In the genomic region with DNA sequence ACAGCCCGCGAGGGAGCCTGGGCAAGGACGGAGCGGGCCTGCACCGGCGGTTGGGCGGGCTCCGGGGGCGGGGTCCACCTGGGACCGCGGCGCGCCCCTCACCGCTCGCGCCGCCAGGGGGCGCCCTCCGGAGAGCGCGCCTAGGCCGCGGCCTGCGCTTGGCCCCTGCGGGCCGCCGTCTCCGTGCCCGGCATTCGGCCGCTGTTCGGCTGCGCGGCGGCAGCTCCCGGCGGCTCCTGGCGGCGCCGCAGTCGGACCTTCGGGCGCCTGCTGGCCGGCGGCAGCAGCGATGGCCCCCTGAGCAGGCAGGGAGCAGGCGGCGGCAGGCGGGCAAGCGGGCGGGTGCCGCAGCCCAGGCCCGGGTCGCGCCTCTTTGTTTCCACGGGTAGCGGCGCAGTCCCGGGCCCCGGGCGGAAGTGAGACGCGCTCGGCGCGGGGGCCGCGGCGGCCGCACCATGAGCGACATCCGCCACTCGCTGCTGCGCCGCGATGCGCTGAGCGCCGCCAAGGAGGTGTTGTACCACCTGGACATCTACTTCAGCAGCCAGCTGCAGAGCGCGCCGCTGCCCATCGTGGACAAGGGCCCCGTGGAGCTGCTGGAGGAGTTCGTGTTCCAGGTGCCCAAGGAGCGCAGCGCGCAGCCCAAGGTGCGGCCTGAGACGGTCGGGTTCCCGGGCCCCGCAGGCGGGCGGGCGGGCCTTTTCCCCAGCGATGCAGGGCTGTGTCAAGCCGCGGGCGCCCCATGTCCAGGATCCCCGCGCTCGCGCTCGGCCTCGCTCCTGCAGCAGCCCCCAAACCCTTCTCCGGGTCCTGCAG, we compare ENCODE assay signal across 8 cellular contexts. TPM values are rescaled to one million over a fixed set of nuclear protein-coding genes. Genes with fewer than 3 reads are reported as not detected.
A peak's percentile ranks its signal among the peaks of the same experiment; 100 is the strongest.
DNase-seq lines count a peak whose midpoint lies in the region; ATAC-seq and TF ChIP-seq lines count a peak whose summit lies in the region.

A gene (plus strand): TSS at position 193 of the 816 bp plus-strand sequence. CDS start 263 bp downstream, at position 456.

- no peaks in the 10 kb centered on the region for H3K27me3 ChIP-seq in KMS-11 (ENCODE audit: insufficient read depth, low read depth)
- no peaks in the 10 kb centered on the region for H3K27me3 ChIP-seq in SJSA1 (replicated peaks)
- no peaks in the 10 kb centered on the region for H3K27me3 ChIP-seq in gastroesophageal sphincter
- H3K27me3 ChIP-seq in suprapubic skin, result no peaks in the 10 kb centered on the region

- TF ChIP-seq CTCF in KMS-11 (conservative IDR thresholded peaks at IDR 0.05; ENCODE audit: low read depth, low read length) (no peak), gastroesophageal sphincter (IDR thresholded peaks at IDR 0.05) (peak in 3 of 4 experiments; percentile 84 to 95 (median 95)), suprapubic skin (IDR thresholded peaks at IDR 0.05) (peak; percentile 85 to 91)

- H3K36me3 ChIP-seq in KMS-11 (ENCODE audit: insufficient read depth), result peaks cover 4% of the 10 kb centered on the region; the same call in 1 of the 2 replicates
- H3K36me3 ChIP-seq in SJSA1, result peaks cover 45% of the 10 kb centered on the region
- H3K36me3 ChIP-seq in gastroesophageal sphincter, result peaks cover 0 to 79% of the 10 kb centered on the region in 2 donors
- peaks cover 32% of the 10 kb centered on the region for H3K36me3 ChIP-seq in suprapubic skin

- H3K79me2 ChIP-seq in KMS-11 (ENCODE audit: insufficient read depth, low read depth), result peaks cover 16% of the 10 kb centered on the region

- 0 to 8% methylated on average over 2 of the region's 107 CpGs for WGBS in gastroesophageal sphincter (ENCODE audit: low coverage in 1 of 2), 2 donors
- under 1% methylated on average over 29 of the region's 107 CpGs for WGBS in suprapubic skin

- peak within 1 kb of the TSS; percentile 35 for H3K9ac ChIP-seq in KMS-11

- DNase-seq in GDM1 (lab: John Stamatoyannopoulos, UW) (peak; percentile 80), SJSA1 (ENCODE audit: low read depth in 1 of 2, low spot score in 2 of 2) (peak; percentile 68 to 75), occipital lobe (lab: John Stamatoyannopoulos, UW) (peak; percentile 64), suprapubic skin (ENCODE audit: low spot score in 2 of 2) (peak; percentile 71 to 85)
- DNase-seq in activated naive CD4-positive, alpha-beta T cell (lab: John Stamatoyannopoulos, UW), result peak; percentile 59 to 81 (median 65)

- TF ChIP-seq EP300 in gastroesophageal sphincter (IDR thresholded peaks at IDR 0.05), result no peak
- no peak for TF ChIP-seq EP300 in suprapubic skin (IDR thresholded peaks at IDR 0.05)

- peak within 1 kb of the TSS; percentile 68 for H3K4me2 ChIP-seq in KMS-11

- H3K4me1 ChIP-seq in KMS-11 (ENCODE audit: low read depth, poor library complexity, severe bottlenecking) (peaks cover 14% of the 10 kb centered on the region), SJSA1 (replicated peaks) (peaks cover 13% of the 10 kb centered on the region), gastroesophageal sphincter (peaks cover 0 to 24% (median 18%) of the 10 kb centered on the region in 3 donors), suprapubic skin (peaks cover 16% of the 10 kb centered on the region)

- TF ChIP-seq POLR2A in gastroesophageal sphincter (IDR thresholded peaks at IDR 0.05) (peak; percentile 83 to 87), suprapubic skin (IDR thresholded peaks at IDR 0.05) (peak in 1 of 2 donors; percentile 61)

- no peaks in the 10 kb centered on the region for H4K20me1 ChIP-seq in KMS-11 (ENCODE audit: insufficient read depth)

- H3K27ac ChIP-seq in KMS-11 (peak within 1 kb of the TSS; percentile 42), SJSA1 (peak within 1 kb of the TSS; percentile 71), gastroesophageal sphincter (peak within 1 kb of the TSS; percentile 10 to 93 (median 92)), suprapubic skin (peak within 1 kb of the TSS; percentile 87)

- H3K9me3 ChIP-seq in SJSA1 (replicated peaks) (peaks cover 5% of the 10 kb centered on the region; the same call in 1 of the 2 replicates), gastroesophageal sphincter (no peaks in the 10 kb centered on the region), suprapubic skin (no peaks in the 10 kb centered on the region)

- H3K4me3 ChIP-seq in KMS-11 (IDR thresholded peaks at IDR 0.05; ENCODE audit: insufficient read depth, low read depth, low read length) (no peak within 1 kb of the TSS), SJSA1 (peak within 1 kb of the TSS; percentile 100), gastroesophageal sphincter (peak within 1 kb of the TSS; percentile 50 to 91), suprapubic skin (peak within 1 kb of the TSS; percentile 89)

- ATAC-seq in GM21786 (IDR thresholded peaks at IDR 0.05; ENCODE audit: unreplicated experiment) (peak; percentile 86), gastroesophageal sphincter (peak; percentile 96)

- H2AFZ ChIP-seq in KMS-11 (ENCODE audit: low read depth), result peak within 1 kb of the TSS; percentile 93

RNA-seq across cellular contexts. Expression of the gene that starts here (rescaled TPM):
- 15.6 and 21.1 TPM in 2 replicates for total RNA-seq in SJSA1 (2014; rRNA removed; shearing (Covaris generic))
- total RNA-seq in gastroesophageal sphincter, result 10 to 100 TPM; 25.6 to 34.5 (median 32.5) TPM
- 18.2 TPM for total RNA-seq in occipital lobe
- total RNA-seq in suprapubic skin, result 10 to 100 TPM; 28.4 to 47.9 (median 39.4) TPM
